In the genomic region with DNA sequence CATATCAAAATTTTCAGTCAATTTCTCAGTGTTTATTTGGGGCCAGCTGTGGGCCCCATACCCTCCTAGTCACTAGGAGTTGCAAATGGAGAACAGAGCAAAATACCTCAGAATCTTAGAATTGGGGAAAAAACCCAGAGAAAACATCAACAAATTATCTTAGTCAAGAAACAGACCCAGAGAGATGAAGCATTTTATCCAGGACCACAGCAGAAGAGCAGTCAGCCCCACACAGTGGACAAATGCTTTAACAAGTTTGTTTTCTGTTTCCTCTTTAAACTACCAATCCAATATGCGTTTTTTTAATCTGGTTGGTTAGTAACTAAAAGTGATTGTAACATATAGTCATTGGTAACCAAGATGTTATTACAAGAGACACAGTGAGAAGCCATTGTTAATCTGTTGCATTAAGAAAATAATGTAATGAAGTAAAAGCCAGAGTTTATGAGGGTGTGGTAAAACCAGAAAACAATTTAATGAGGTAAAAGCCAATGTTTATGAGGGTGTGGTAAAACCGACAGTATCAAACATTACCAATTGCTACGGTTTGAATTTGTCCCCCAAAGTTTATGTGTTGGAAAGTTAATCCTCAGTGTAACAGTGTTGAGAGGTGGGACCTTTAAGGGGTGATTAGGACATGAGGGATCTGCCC, we compare ENCODE assay signal across 1 cellular context.
TF ChIP-seq lines count a peak whose summit lies in the region.

No MANE protein-coding gene starts in this region.

TF ChIP-seq in endothelial cell of umbilical vein, 7 proteins besides CTCF, POLR2A, EP300 and RAD21 (continued from another document):
- TF ChIP-seq MYC (IDR thresholded peaks at IDR 0.05; ENCODE audit: low read depth, low read length): no peak
- TF ChIP-seq, protein P1, sequence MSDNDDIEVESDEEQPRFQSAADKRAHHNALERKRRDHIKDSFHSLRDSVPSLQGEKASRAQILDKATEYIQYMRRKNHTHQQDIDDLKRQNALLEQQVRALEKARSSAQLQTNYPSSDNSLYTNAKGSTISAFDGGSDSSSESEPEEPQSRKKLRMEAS (IDR thresholded peaks at IDR 0.05; ENCODE audit: insufficient read depth, insufficient read length): no peak
- no peak for TF ChIP-seq FOS (IDR thresholded peaks at IDR 0.05; ENCODE audit: borderline replicate concordance, insufficient read depth, low read length)
- TF ChIP-seq JUN (IDR thresholded peaks at IDR 0.05; ENCODE audit: borderline replicate concordance, insufficient read depth, insufficient read length, low read depth): no peak
- no peak for TF ChIP-seq EZH2 (IDR thresholded peaks at IDR 0.05; ENCODE audit: borderline replicate concordance, low read depth, low read length, severe bottlenecking)
- TF ChIP-seq GATA2 (IDR thresholded peaks at IDR 0.05; ENCODE audit: insufficient read depth, insufficient read length, low read depth, low read length): no peak
TF ChIP-seq in endothelial cell of umbilical vein: peak in this region for 0.
